Comparison of ENCODE assay signal across 1 cellular context in the genomic region with DNA sequence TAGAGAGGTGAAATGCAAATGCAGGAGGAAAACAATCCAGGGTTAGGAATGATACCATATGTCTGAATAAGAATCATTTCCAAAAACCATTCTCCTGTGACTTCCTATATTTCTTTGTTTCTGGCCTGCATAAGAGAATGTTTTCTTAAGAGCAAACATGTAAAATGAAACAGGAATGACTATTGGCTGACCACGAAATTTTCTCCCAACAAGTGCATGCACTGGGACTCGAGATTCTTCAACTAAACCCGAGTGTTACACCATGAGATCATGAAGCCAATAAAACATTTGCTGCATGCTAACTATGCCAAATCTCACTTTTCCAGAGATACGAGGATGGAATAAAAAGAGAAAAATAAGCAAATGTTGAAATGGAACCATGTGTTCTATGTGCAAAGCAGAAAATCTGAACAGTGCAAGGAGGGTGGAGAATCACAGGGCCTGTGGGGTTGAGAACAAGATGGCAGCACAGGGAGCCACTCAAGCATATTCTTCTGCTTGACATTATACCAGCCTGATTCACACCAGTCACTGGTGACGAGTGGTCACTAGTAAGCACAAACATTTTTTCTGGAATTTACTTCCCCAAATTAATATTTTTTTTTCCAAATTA.
TF ChIP-seq lines count a peak whose summit lies in the region.

No MANE protein-coding gene starts in this region.

TF ChIP-seq in GM23338, 12 proteins besides CTCF, POLR2A, EP300 and RAD21 (continued from another document):
- TF ChIP-seq REST (IDR thresholded peaks at IDR 0.05; ENCODE audit: unreplicated experiment) = no peak
- no peak for TF ChIP-seq CREB1 (CRISPR knock-in tag; IDR thresholded peaks at IDR 0.05; ENCODE audit: low read depth)
- no peak for TF ChIP-seq POLR2AphosphoS5 (IDR thresholded peaks at IDR 0.05; ENCODE audit: low read depth)
- TF ChIP-seq NANOG (IDR thresholded peaks at IDR 0.05; ENCODE audit: borderline replicate concordance) = no peak
TF ChIP-seq in GM23338: peak in this region for 0.
